ENCODE assay signal across 21 cellular contexts in the genomic region with DNA sequence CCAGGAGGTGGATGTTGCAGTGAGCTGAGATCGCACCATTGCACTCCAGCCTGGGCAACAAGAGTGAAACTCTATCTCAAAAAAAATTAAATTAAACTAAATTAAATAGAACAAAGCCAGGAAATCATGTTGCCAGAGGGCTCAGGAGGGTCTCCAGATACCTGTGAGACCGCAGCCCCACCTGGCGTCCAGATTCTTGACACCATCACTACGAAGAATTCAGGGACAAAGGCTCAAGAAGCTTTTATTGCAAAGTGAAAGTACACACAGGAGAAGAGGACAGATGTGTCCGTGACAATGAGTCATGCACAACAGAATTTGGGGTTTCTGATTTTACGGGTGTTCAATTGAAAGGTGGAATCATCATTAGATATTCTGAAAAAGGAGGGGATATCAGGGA.
DNase-seq lines count a peak whose midpoint lies in the region; TF ChIP-seq lines count a peak whose summit lies in the region.
"Had no signal": no experiment of that assay in that cellular context is flagged by ENCODE, and none has a peak within 500 bp of the region (broad histone marks: within the 10 kb centered on the region; RNA-seq: fewer than 3 reads in every experiment).

No MANE protein-coding gene starts in this region.

- no peak for TF ChIP-seq CTCF in HFFc6 (IDR thresholded peaks at IDR 0.05)
- no peak for TF ChIP-seq CTCF in OCI-LY3 (IDR thresholded peaks at IDR 0.05; ENCODE audit: low read depth, low read length)
- TF ChIP-seq CTCF in hepatocyte (IDR thresholded peaks at IDR 0.05; ENCODE audit: poor library complexity) = peak; percentile 5
- TF ChIP-seq CTCF in left ventricle myocardium inferior (IDR thresholded peaks at IDR 0.05; ENCODE audit: borderline replicate concordance) = no peak
- TF ChIP-seq CTCF in coronary artery (IDR thresholded peaks at IDR 0.05) = no peak

- peak overlapping the region; percentile 19; the same call in 1 of the 2 replicates for H3K4me3 ChIP-seq in OCI-LY3 (ENCODE audit: low read length)
- no peak overlapping the region for H3K4me3 ChIP-seq in hepatocyte
- no peak overlapping the region for H3K4me3 ChIP-seq in left ventricle myocardium inferior
- H3K4me3 ChIP-seq in coronary artery = no peak overlapping the region
- H3K4me3 ChIP-seq: adrenal gland, dorsolateral prefrontal cortex, left lung, transverse colon had no signal

- no peak overlapping the region for H3K9ac ChIP-seq in OCI-LY3 (ENCODE audit: low read length)

- WGBS in hepatocyte (ENCODE audit: low lambda C conversion rate, missing lambda C conversion rate) = 79% methylated on average over 6 of the region's 6 CpGs

- intact Hi-C loops in left ventricle myocardium inferior (cut with micrococcal nuclease) = no loop called here

- H3K27me3 ChIP-seq in OCI-LY3 (ENCODE audit: low read depth, low read length) (peaks cover 10% of the 10 kb centered on the region; the same call in 1 of the 2 replicates), hepatocyte (no peaks in the 10 kb centered on the region), left ventricle myocardium inferior (ENCODE audit: low read depth) (peaks cover 14% of the 10 kb centered on the region)
- H3K27me3 ChIP-seq: adrenal gland, dorsolateral prefrontal cortex, left lung, transverse colon had no signal

- H3K27ac ChIP-seq in OCI-LY3 (ENCODE audit: low read length) (no peak overlapping the region), hepatocyte (no peak overlapping the region), left ventricle myocardium inferior (replicated peaks) (no peak overlapping the region), coronary artery (no peak overlapping the region)
- H3K27ac ChIP-seq: adrenal gland, dorsolateral prefrontal cortex, left lung, transverse colon had no signal

- H3K9me3 Mint-ChIP-seq in HFFc6 = no peaks in the 10 kb centered on the region
- H3K9me3 Mint-ChIP-seq: activated B cell treated with CpG ODN at 0.5 μM for 24 hours; activated naive CD4-positive, alpha-beta T cell treated with anti-CD3 and anti-CD28 coated beads for 36 hours; activated T-cell treated with anti-CD3 and anti-CD28 coated beads, Interleukin-2, amount 50 U/mL, for 72 hours; brain had no signal

- peak; percentile 58 for DNase-seq in DMS53 (lab: John Stamatoyannopoulos, UW)
- no peak for DNase-seq in HFFc6
- DNase-seq in hepatocyte (ENCODE audit: low spot score) = no peak
- DNase-seq in left ventricle myocardium inferior = no peak
- DNase-seq in coronary artery (ENCODE audit: low spot score) = no peak
- DNase-seq in epidermal melanocyte (ENCODE audit: insufficient read length, low spot score) = no peak
- DNase-seq: activated B cell treated with CpG ODN at 0.5 μM for 24 hours; activated naive CD4-positive, alpha-beta T cell treated with anti-CD3 and anti-CD28 coated beads for 36 hours; activated T-cell treated with anti-CD3 and anti-CD28 coated beads, Interleukin-2, amount 50 U/mL, for 72 hours; adrenal gland; C1 segment of cervical spinal cord; Caco-2; cerebellar nuclear complex; dorsolateral prefrontal cortex; left lung; NCI-H1105 treated with DMSO at 0.1 percent for 48 hours; NCI-H2029 treated with DMSO at 0.1 percent for 48 hours; NCI-H526; transverse colon had no signal

- H3K4me1 Mint-ChIP-seq in HFFc6 (ENCODE audit: low read depth) = peaks cover 7% of the 10 kb centered on the region
- H3K4me1 Mint-ChIP-seq: activated B cell treated with CpG ODN at 0.5 μM for 24 hours, brain had no signal

- H2AFZ ChIP-seq in OCI-LY3 (ENCODE audit: low read depth, low read length) (peak overlapping the region; percentile 31; the same call in 1 of the 2 replicates), hepatocyte (no peak overlapping the region)

- peak overlapping the region; percentile 21 for H3K4me2 ChIP-seq in OCI-LY3 (ENCODE audit: low read length)
- no peak overlapping the region for H3K4me2 ChIP-seq in hepatocyte

- H3K9me3 ChIP-seq in OCI-LY3 (ENCODE audit: insufficient read depth, low read length) (no peaks in the 10 kb centered on the region), hepatocyte (ENCODE audit: low read depth) (no peaks in the 10 kb centered on the region), left ventricle myocardium inferior (replicated peaks) (no peaks in the 10 kb centered on the region)
- H3K9me3 ChIP-seq: adrenal gland, Caco-2, left lung, transverse colon had no signal

- H3K27ac Mint-ChIP-seq in HFFc6 = no peak overlapping the region
- H3K27ac Mint-ChIP-seq: activated B cell treated with CpG ODN at 0.5 μM for 24 hours; activated naive CD4-positive, alpha-beta T cell treated with anti-CD3 and anti-CD28 coated beads for 36 hours; activated T-cell treated with anti-CD3 and anti-CD28 coated beads, Interleukin-2, amount 50 U/mL, for 72 hours; brain had no signal

- H3K4me1 ChIP-seq in OCI-LY3 (ENCODE audit: low read length) (peaks cover 3% of the 10 kb centered on the region), hepatocyte (ENCODE audit: insufficient read depth) (no peaks in the 10 kb centered on the region), left ventricle myocardium inferior (no peaks in the 10 kb centered on the region)
- H3K4me1 ChIP-seq: adrenal gland, left lung, transverse colon had no signal

- no peaks in the 10 kb centered on the region for H3K9me2 ChIP-seq in hepatocyte (replicated peaks; ENCODE audit: insufficient read depth)

- H3K36me3 ChIP-seq in OCI-LY3 (replicated peaks; ENCODE audit: low read depth, low read length) (no peaks in the 10 kb centered on the region), hepatocyte (replicated peaks; ENCODE audit: insufficient read depth, low read depth) (no peaks in the 10 kb centered on the region), left ventricle myocardium inferior (no peaks in the 10 kb centered on the region)
- H3K36me3 ChIP-seq: adrenal gland, left lung, transverse colon had no signal

- H3K4me3 Mint-ChIP-seq in HFFc6 = peak overlapping the region; percentile 60; the same call in 1 of the 2 replicates
- H3K4me3 Mint-ChIP-seq: activated B cell treated with CpG ODN at 0.5 μM for 24 hours; activated naive CD4-positive, alpha-beta T cell treated with anti-CD3 and anti-CD28 coated beads for 36 hours; activated T-cell treated with anti-CD3 and anti-CD28 coated beads, Interleukin-2, amount 50 U/mL, for 72 hours; brain had no signal

- H4K20me1 ChIP-seq in OCI-LY3 (ENCODE audit: insufficient read depth, low read length) (no peaks in the 10 kb centered on the region), hepatocyte (ENCODE audit: insufficient read depth, poor library complexity, severe bottlenecking) (no peaks in the 10 kb centered on the region)

- H3K36me3 Mint-ChIP-seq in HFFc6 (ENCODE audit: low read depth) = no peaks in the 10 kb centered on the region
- H3K36me3 Mint-ChIP-seq: brain had no signal

- H3K27me3 Mint-ChIP-seq in HFFc6 (ENCODE audit: insufficient read depth) = peaks cover 2% of the 10 kb centered on the region; the same call in 1 of the 2 replicates
- H3K27me3 Mint-ChIP-seq: activated B cell treated with CpG ODN at 0.5 μM for 24 hours had no signal

- H3K79me2 ChIP-seq in OCI-LY3 (ENCODE audit: low read length) (no peaks in the 10 kb centered on the region), hepatocyte (no peaks in the 10 kb centered on the region)
